ENCODE assay signal across 21 cellular contexts in the genomic region with DNA sequence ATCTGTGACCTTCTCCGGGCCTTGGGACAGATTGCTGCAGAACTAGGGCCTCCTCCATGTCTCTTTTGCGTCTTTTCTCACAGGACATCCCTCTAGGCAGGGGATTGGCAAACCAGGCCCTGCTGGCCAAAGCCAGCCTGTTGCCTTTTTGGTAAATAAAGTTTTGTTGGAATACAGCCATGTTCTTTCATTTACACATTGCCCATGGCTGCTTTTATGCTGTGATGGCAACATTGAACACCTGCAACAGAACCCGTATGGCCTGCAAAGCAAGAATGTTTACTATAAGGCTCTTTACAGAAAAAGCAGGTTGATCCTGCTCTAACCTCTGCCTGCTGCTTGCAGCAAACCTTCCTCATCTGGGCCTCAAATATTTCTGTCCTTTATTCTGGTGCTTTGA. TPM values are rescaled to one million over a fixed set of nuclear protein-coding genes. Genes with fewer than 3 reads are reported as not detected.
DNase-seq lines count a peak whose midpoint lies in the region; TF ChIP-seq lines count a peak whose summit lies in the region.
"Had no signal": no experiment of that assay in that cellular context is flagged by ENCODE, and none has a peak within 500 bp of the region (broad histone marks: within the 10 kb centered on the region; RNA-seq: fewer than 3 reads in every experiment).

No MANE protein-coding gene starts in this region.

- CTCF ChIA-PET in HEK293T (lab: Yijun Ruan, JAX): no interaction called here

- no peaks in the 10 kb centered on the region for H3K4me1 ChIP-seq in rectal smooth muscle tissue (ENCODE audit: control insufficient read depth, insufficient read depth, low read length)

- no peak overlapping the region for H3K27ac Mint-ChIP-seq in CD14-positive monocyte
- no peak overlapping the region for H3K27ac Mint-ChIP-seq in immature natural killer cell
- H3K27ac Mint-ChIP-seq: CD4-positive, alpha-beta T cell; H9 had no signal

- H3K27me3 Mint-ChIP-seq in CD14-positive monocyte (ENCODE audit: low read depth in 3 of 3) (peaks cover 14 to 18% (median 16%) of the 10 kb centered on the region in 3 donors), immature natural killer cell (ENCODE audit: low read depth in 3 of 3) (peaks cover 5 to 10% (median 9%) of the 10 kb centered on the region in 3 donors)

- no peak overlapping the region for H3K9ac ChIP-seq in rectal smooth muscle tissue (ENCODE audit: low read length)
- H3K9ac ChIP-seq: SK-N-SH had no signal

- DNase-seq in DMS153 (lab: John Stamatoyannopoulos, UW) (peak; percentile 35), DMS53 treated with DMSO at 0.1 percent for 48 hours (lab: John Stamatoyannopoulos, UW; ENCODE audit: unreplicated experiment) (peak; percentile 19), epithelial cell of esophagus (ENCODE audit: low read depth) (peak; percentile 32), CD14-positive monocyte (ENCODE audit: low spot score) (no peak), immature natural killer cell (no peak), HEK293T (ENCODE audit: extremely low spot score) (no peak)
- DNase-seq: Calu3; CD4-positive, alpha-beta T cell; DND-41; GDM1; H9; IMR-90; Karpas-422; NCI-H1417; NCI-H1930; NCI-H510A treated with DMSO at 0.1 percent for 48 hours; NCI-H82; SHP77; SK-N-SH had no signal

- no peaks in the 10 kb centered on the region for H3K27me3 ChIP-seq in rectal smooth muscle tissue (ENCODE audit: control insufficient read depth, insufficient read depth, low read length)

- no peaks in the 10 kb centered on the region for H3K36me3 ChIP-seq in rectal smooth muscle tissue (ENCODE audit: control insufficient read depth, insufficient read depth, low read length)

- H3K4me3 Mint-ChIP-seq in CD14-positive monocyte (no peak overlapping the region), immature natural killer cell (no peak overlapping the region)
- H3K4me3 Mint-ChIP-seq: CD4-positive, alpha-beta T cell; H9 had no signal

- H3K9me3 Mint-ChIP-seq in CD14-positive monocyte (peaks cover 0 to 6% (median 0%) of the 10 kb centered on the region in 7 donors), immature natural killer cell (no peaks in the 10 kb centered on the region)
- H3K9me3 Mint-ChIP-seq: CD4-positive, alpha-beta T cell; H9 had no signal

- H3K4me3 ChIP-seq in epithelial cell of esophagus (ENCODE audit: low read length) (no peak overlapping the region), rectal smooth muscle tissue (ENCODE audit: low read length) (peak overlapping the region; percentile 59)
- H3K4me3 ChIP-seq: GM12878 had no signal

- POLR2A ChIA-PET in HEK293T (lab: Yijun Ruan, JAX): no interaction called here

- intact Hi-C loops in CD14-positive monocyte (cut with micrococcal nuclease): no loop called here

- H3K4me1 Mint-ChIP-seq in CD14-positive monocyte (no peaks in the 10 kb centered on the region), immature natural killer cell (no peaks in the 10 kb centered on the region)

- TF ChIP-seq CTCF in epithelial cell of esophagus (IDR thresholded peaks at IDR 0.05; ENCODE audit: insufficient read depth, low read depth, low read length, missing control alignments) (no peak), CD14-positive monocyte (IDR thresholded peaks at IDR 0.05) (no peak)

- no peaks in the 10 kb centered on the region for H3K36me3 Mint-ChIP-seq in CD14-positive monocyte
- H3K36me3 Mint-ChIP-seq in immature natural killer cell: peaks cover 0 to 5% (median 0%) of the 10 kb centered on the region in 3 donors

- H3K27ac ChIP-seq in rectal smooth muscle tissue (ENCODE audit: low read depth, low read length): no peak overlapping the region

TF ChIP-seq in HEK293T, 16 proteins besides CTCF, POLR2A, EP300 and RAD21:
- TF ChIP-seq L3MBTL2 (conservative IDR thresholded peaks at IDR 0.05): no peak
- TF ChIP-seq FOXM1 (IDR thresholded peaks at IDR 0.05; ENCODE audit: borderline replicate concordance): no peak
- no peak for TF ChIP-seq FOXA1 (IDR thresholded peaks at IDR 0.05)
- no peak for TF ChIP-seq LEF1 (IDR thresholded peaks at IDR 0.05; ENCODE audit: borderline replicate concordance)
- no peak for TF ChIP-seq SP1 (IDR thresholded peaks at IDR 0.05)
- TF ChIP-seq ELF4 (IDR thresholded peaks at IDR 0.05): no peak
- TF ChIP-seq ZNF384 (IDR thresholded peaks at IDR 0.05): no peak
- no peak for TF ChIP-seq TARDBP (IDR thresholded peaks at IDR 0.05)
- TF ChIP-seq ARNT (IDR thresholded peaks at IDR 0.05): no peak
- TF ChIP-seq BHLHE40 (IDR thresholded peaks at IDR 0.05; ENCODE audit: borderline replicate concordance): no peak
- TF ChIP-seq PKNOX1 (IDR thresholded peaks at IDR 0.05): no peak
- no peak for TF ChIP-seq SUZ12 (IDR thresholded peaks at IDR 0.05)
- TF ChIP-seq CTBP1 (IDR thresholded peaks at IDR 0.05; ENCODE audit: borderline replicate concordance): no peak
- no peak for TF ChIP-seq FOXK2 (IDR thresholded peaks at IDR 0.05)
- TF ChIP-seq HDGF (IDR thresholded peaks at IDR 0.05; ENCODE audit: borderline replicate concordance): no peak
- TF ChIP-seq NFRKB (IDR thresholded peaks at IDR 0.05): no peak

RNA-seq across cellular contexts. Expression of gene B3GAT1, which starts 56.8 kb away (rescaled TPM):
- polyA plus RNA-seq in CD14-positive monocyte (not detected), immature natural killer cell (1 to 10 TPM in 1 of 3 donors, under 1 TPM in 2; 0.09 to 1.8 (median 0.24) TPM)
- polyA plus RNA-seq: GM12878, IMR-90 had no signal

Comparison
In these comparisons a context has a peak if more than half of its experiments do, and no peak if none do; other contexts are left out.
1. DNase-seq: peak in DMS153 (single experiment), DMS53 treated with DMSO at 0.1 percent for 48 hours (single experiment) and epithelial cell of esophagus (single experiment); none in CD14-positive monocyte (single experiment), immature natural killer cell (0 of 3) and HEK293T (single experiment).